8 cellular contexts compared by ENCODE assay signal in genomic region chr5:150946351-150946905, GRCh38. TPM values are rescaled to one million over a fixed set of nuclear protein-coding genes. Genes with fewer than 3 reads are reported as not detected.
A peak's percentile ranks its signal among the peaks of the same experiment; 100 is the strongest.
DNase-seq lines count a peak whose midpoint lies in the region; ATAC-seq and TF ChIP-seq lines count a peak whose summit lies in the region.

No MANE protein-coding gene starts in this region.

- H3K4me3 Mint-ChIP-seq in naive thymus-derived CD8-positive, alpha-beta T cell = peak overlapping the region in 1 of 10 donors; percentile 59

- peaks cover 15 to 47% (median 28%) of the 10 kb centered on the region in 5 donors for H3K27me3 Mint-ChIP-seq in naive thymus-derived CD8-positive, alpha-beta T cell

- TF ChIP-seq CTCF in testis (IDR thresholded peaks at IDR 0.05) = no peak

- peaks cover 0 to 2% (median 0%) of the 10 kb centered on the region in 4 donors for H3K4me1 Mint-ChIP-seq in naive thymus-derived CD8-positive, alpha-beta T cell

- no peaks in the 10 kb centered on the region for H3K36me3 ChIP-seq in testis (ENCODE audit: low read depth, missing control alignments)

- H3K27ac ChIP-seq in epithelial cell of prostate (peak overlapping the region; percentile 76), testis (peak overlapping the region; percentile 91 to 93)

- H3K9me3 ChIP-seq in testis = no peaks in the 10 kb centered on the region

- H3K9me3 Mint-ChIP-seq in naive thymus-derived CD8-positive, alpha-beta T cell = peaks cover 31 to 98% (median 78%) of the 10 kb centered on the region in 9 donors

- H3K4me1 ChIP-seq in testis = no peaks in the 10 kb centered on the region

- POLR2A ChIA-PET in naive thymus-derived CD8-positive, alpha-beta T cell (lab: Charles Lee) = no interaction called here

- no peak overlapping the region for H3K27ac Mint-ChIP-seq in naive thymus-derived CD8-positive, alpha-beta T cell

- no peak for TF ChIP-seq POLR2A in testis (IDR thresholded peaks at IDR 0.05)

- DNase-seq in RPMI7951 (ENCODE audit: low read depth) (peak; percentile 71), epithelial cell of prostate (ENCODE audit: low read depth, low spot score) (peak; percentile 18), lung microvascular endothelial cell (ENCODE audit: low read depth in 2 of 2) (peak; percentile 69 to 78), testis (peak; percentile 95), NCI-H2107 (lab: John Stamatoyannopoulos, UW) (no peak), NCI-H1694 treated with DMSO at 0.1 percent for 48 hours (lab: John Stamatoyannopoulos, UW) (no peak)
- DNase-seq in naive thymus-derived CD8-positive, alpha-beta T cell = no peak

- H3K36me3 Mint-ChIP-seq in naive thymus-derived CD8-positive, alpha-beta T cell = peaks cover 8 to 83% (median 23%) of the 10 kb centered on the region in 3 donors

- intact Hi-C loops in testis (cut with DNase I; ENCODE audit: low total_unique reads) = no loop called here

- ATAC-seq in GM18870 (IDR thresholded peaks at IDR 0.05; ENCODE audit: unreplicated experiment) = no peak
- ATAC-seq in naive thymus-derived CD8-positive, alpha-beta T cell = no peak

- peak overlapping the region; percentile 63 to 71 for H3K4me3 ChIP-seq in testis

- whole genome bisulfite sequencing in testis, 2 donors = 2 to 5% methylated on average over 23 to 34 of the region's 34 CpGs

- H3K27me3 ChIP-seq in testis = no peaks in the 10 kb centered on the region

RNA-seq across cellular contexts. Expression of gene ZNF300, which starts 41.6 kb away (rescaled TPM):
- total RNA-seq in RPMI7951 (2014; rRNA removed; shearing (Covaris generic)) = 6.4 and 7.7 TPM in 2 replicates
- total RNA-seq in lung microvascular endothelial cell = 4.6 and 4.8 TPM in 2 replicates
- total RNA-seq in testis = 10 to 100 TPM; 13.2 to 15.8 TPM
- polyA plus RNA-seq in testis (ENCODE audit: insufficient read depth, low read depth, low replicate concordance) = 8.3 TPM
- total RNA-seq in naive thymus-derived CD8-positive, alpha-beta T cell = 1 to 10 TPM; 4.6 to 4.8 TPM
- polyA plus RNA-seq in naive thymus-derived CD8-positive, alpha-beta T cell = under 1 TPM; 0.20 to 0.89 (median 0.39) TPM

Comparison
In these comparisons a context has a peak if more than half of its experiments do, and no peak if none do; other contexts are left out.
1. DNase-seq: peak in RPMI7951 (single experiment), epithelial cell of prostate (single experiment), lung microvascular endothelial cell (2 of 2) and testis (single experiment); none in NCI-H2107 (single experiment), NCI-H1694 treated with DMSO at 0.1 percent for 48 hours (single experiment) and naive thymus-derived CD8-positive, alpha-beta T cell (0 of 10).